In the genomic region with DNA sequence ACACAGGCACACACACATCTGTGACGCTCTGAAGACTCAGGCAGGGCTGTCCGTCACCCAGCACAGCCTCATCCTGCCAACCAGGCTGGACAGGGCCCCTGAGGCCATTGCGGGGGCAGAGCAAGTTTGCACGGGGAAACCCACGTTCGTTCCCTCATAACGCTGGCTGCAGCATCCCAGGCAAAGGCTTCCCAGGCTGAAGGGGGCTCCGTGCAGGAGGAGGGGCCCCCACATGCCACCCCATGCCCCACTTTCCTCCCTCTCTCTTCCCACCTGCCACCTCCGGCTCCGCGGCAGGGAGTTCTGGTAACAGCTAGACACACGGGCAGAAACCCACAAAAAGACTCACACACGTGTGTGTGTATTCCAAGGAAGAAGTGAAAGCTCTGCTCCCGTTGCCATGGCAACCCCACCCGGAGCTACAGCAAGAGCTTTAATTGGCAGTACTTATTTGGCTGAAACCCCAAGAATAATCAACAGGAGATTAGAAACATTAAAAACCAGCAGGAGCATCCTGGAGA, we compare ENCODE assay signal across 13 cellular contexts.
A peak's percentile ranks its signal among the peaks of the same experiment; 100 is the strongest.
DNase-seq lines count a peak whose midpoint lies in the region; ATAC-seq and TF ChIP-seq lines count a peak whose summit lies in the region.
"Had no signal": no experiment of that assay in that cellular context is flagged by ENCODE, and none has a peak within 500 bp of the region (broad histone marks: within the 10 kb centered on the region; RNA-seq: fewer than 3 reads in every experiment).

No MANE protein-coding gene starts in this region.

- no peak overlapping the region for H3K27ac ChIP-seq in neural progenitor cell
- H3K27ac ChIP-seq: prostate gland had no signal

- peaks cover 2% of the 10 kb centered on the region for H3K36me3 Mint-ChIP-seq in neural progenitor cell
- no peaks in the 10 kb centered on the region for H3K36me3 Mint-ChIP-seq in activated CD8-positive, alpha-beta T cell treated with anti-CD3 and anti-CD28 coated beads, Interleukin-2, amount 10 ng/mL, durations not matched to agents 7 days and 5 days (ENCODE audit: low read depth)
- H3K36me3 Mint-ChIP-seq: activated naive CD8-positive, alpha-beta T cell treated with anti-CD3 and anti-CD28 coated beads for 36 hours; CD4-positive, CD25-positive, alpha-beta regulatory T cell had no signal

- no peaks in the 10 kb centered on the region for H3K4me1 ChIP-seq in neural progenitor cell
- H3K4me1 ChIP-seq: prostate gland had no signal

- no peaks in the 10 kb centered on the region for H3K79me2 ChIP-seq in neural progenitor cell (ENCODE audit: low read depth)

- POLR2A ChIA-PET in activated CD8-positive, alpha-beta T cell treated with anti-CD3 and anti-CD28 coated beads, Interleukin-2, amount 10 ng/mL, durations not matched to agents 7 days and 5 days (lab: Charles Lee): interaction anchor here (0.8 kb wide), 1 partner anchor 11 kb away, joined by 3 read pairs; no protein-coding TSS in a partner anchor

- no peaks in the 10 kb centered on the region for H3F3A ChIP-seq in neural progenitor cell (ENCODE audit: low read depth)

- H2AFZ ChIP-seq in neural progenitor cell (replicated peaks): no peak overlapping the region

- TF ChIP-seq CTCF in choroid plexus epithelial cell (conservative IDR thresholded peaks at IDR 0.05; ENCODE audit: low read depth, low read length) (no peak), neural progenitor cell (IDR thresholded peaks at IDR 0.05) (no peak)

- H3K4me1 Mint-ChIP-seq in neural progenitor cell: peaks cover 36% of the 10 kb centered on the region
- peaks cover 4% of the 10 kb centered on the region for H3K4me1 Mint-ChIP-seq in activated CD8-positive, alpha-beta T cell treated with anti-CD3 and anti-CD28 coated beads, Interleukin-2, amount 10 ng/mL, durations not matched to agents 7 days and 5 days (ENCODE audit: low read depth)
- H3K4me1 Mint-ChIP-seq: activated naive CD8-positive, alpha-beta T cell treated with anti-CD3 and anti-CD28 coated beads for 36 hours; stimulated activated naive CD8-positive, alpha-beta T cell treated with anti-CD3 and anti-CD28 coated beads, Interleukin-15, amount 100 ng/mL, for 72 hours had no signal

- H3K27me3 Mint-ChIP-seq in neural progenitor cell (ENCODE audit: insufficient read depth, low read depth): peaks cover 16% of the 10 kb centered on the region
- H3K27me3 Mint-ChIP-seq in activated CD8-positive, alpha-beta T cell treated with anti-CD3 and anti-CD28 coated beads, Interleukin-2, amount 10 ng/mL, durations not matched to agents 7 days and 5 days (ENCODE audit: low read depth): peaks cover 3% of the 10 kb centered on the region

- H3K4me3 ChIP-seq in choroid plexus epithelial cell (ENCODE audit: low read depth, low read length) (no peak overlapping the region), neural progenitor cell (no peak overlapping the region)
- H3K4me3 ChIP-seq: prostate gland had no signal

- DNase-seq in COR-L47 (lab: John Stamatoyannopoulos, UW) (peak; percentile 89), NCI-H1694 (lab: John Stamatoyannopoulos, UW) (peak; percentile 20), choroid plexus epithelial cell (ENCODE audit: low read depth) (peak; percentile 6), neural progenitor cell (ENCODE audit: low spot score) (peak; percentile 72), LoVo (ENCODE audit: low spot score) (no peak), EL (no peak)
- DNase-seq in activated CD8-positive, alpha-beta T cell treated with anti-CD3 and anti-CD28 coated beads, Interleukin-2, amount 10 ng/mL, durations not matched to agents 7 days and 5 days: no peak

- H3K4me2 ChIP-seq in neural progenitor cell: no peak overlapping the region

- peak overlapping the region; percentile 18 for H3K4me3 Mint-ChIP-seq in neural progenitor cell
- H3K4me3 Mint-ChIP-seq in activated CD8-positive, alpha-beta T cell treated with anti-CD3 and anti-CD28 coated beads, Interleukin-2, amount 10 ng/mL, durations not matched to agents 7 days and 5 days: no peak overlapping the region
- H3K4me3 Mint-ChIP-seq: activated naive CD8-positive, alpha-beta T cell treated with anti-CD3 and anti-CD28 coated beads for 36 hours; dendritic cell treated with granulocyte-macrophage colony-stimulating factor and Interleukin-4, amounts not matched to agents 40 ng/mL and 50 ng/mL, for 4 days; stimulated activated naive CD8-positive, alpha-beta T cell treated with anti-CD3 and anti-CD28 coated beads, Interleukin-15, amount 100 ng/mL, for 72 hours had no signal

- no peaks in the 10 kb centered on the region for H4K20me1 ChIP-seq in neural progenitor cell (ENCODE audit: low read depth)

- no peaks in the 10 kb centered on the region for H3K36me3 ChIP-seq in neural progenitor cell
- H3K36me3 ChIP-seq: prostate gland had no signal

- no peak for ATAC-seq in activated CD8-positive, alpha-beta T cell treated with anti-CD3 and anti-CD28 coated beads, Interleukin-2, amount 10 ng/mL, durations not matched to agents 7 days and 5 days
- no peak for ATAC-seq in GM21786 (IDR thresholded peaks at IDR 0.05; ENCODE audit: unreplicated experiment)

- no peaks in the 10 kb centered on the region for H3K9me3 ChIP-seq in neural progenitor cell (ENCODE audit: low read depth)
- H3K9me3 ChIP-seq: prostate gland had no signal

- H3K9ac ChIP-seq in neural progenitor cell: no peak overlapping the region

- peaks cover 4% of the 10 kb centered on the region for H3K9me3 Mint-ChIP-seq in neural progenitor cell
- H3K9me3 Mint-ChIP-seq in activated CD8-positive, alpha-beta T cell treated with anti-CD3 and anti-CD28 coated beads, Interleukin-2, amount 10 ng/mL, durations not matched to agents 7 days and 5 days (ENCODE audit: insufficient read depth): no peaks in the 10 kb centered on the region
- H3K9me3 Mint-ChIP-seq: activated naive CD8-positive, alpha-beta T cell treated with anti-CD3 and anti-CD28 coated beads for 36 hours; CD4-positive, CD25-positive, alpha-beta regulatory T cell; dendritic cell treated with granulocyte-macrophage colony-stimulating factor and Interleukin-4, amounts not matched to agents 40 ng/mL and 50 ng/mL, for 4 days; stimulated activated naive CD8-positive, alpha-beta T cell treated with anti-CD3 and anti-CD28 coated beads, Interleukin-15, amount 100 ng/mL, for 72 hours had no signal

- CTCF ChIA-PET in activated CD8-positive, alpha-beta T cell treated with anti-CD3 and anti-CD28 coated beads, Interleukin-2, amount 10 ng/mL, durations not matched to agents 7 days and 5 days (lab: Charles Lee): interaction anchor here (1.2 to 1.8 kb wide), 4 partner anchors 106 to 234 kb away, joined by 3 to 12 read pairs (median 8); no protein-coding TSS in a partner anchor

- H3K27me3 ChIP-seq in neural progenitor cell: no peaks in the 10 kb centered on the region

- H3K27ac Mint-ChIP-seq in neural progenitor cell: peak overlapping the region; percentile 64
- no peak overlapping the region for H3K27ac Mint-ChIP-seq in activated CD8-positive, alpha-beta T cell treated with anti-CD3 and anti-CD28 coated beads, Interleukin-2, amount 10 ng/mL, durations not matched to agents 7 days and 5 days
- H3K27ac Mint-ChIP-seq: activated naive CD8-positive, alpha-beta T cell treated with anti-CD3 and anti-CD28 coated beads for 36 hours; dendritic cell treated with granulocyte-macrophage colony-stimulating factor and Interleukin-4, amounts not matched to agents 40 ng/mL and 50 ng/mL, for 4 days had no signal

Comparison
In these comparisons a context has a peak if more than half of its experiments do, and no peak if none do; other contexts are left out.
1. DNase-seq: peak in COR-L47 (single experiment), NCI-H1694 (single experiment), choroid plexus epithelial cell (single experiment) and neural progenitor cell (single experiment); none in LoVo (single experiment), activated CD8-positive, alpha-beta T cell treated with anti-CD3 and anti-CD28 coated beads, Interleukin-2, amount 10 ng/mL, durations not matched to agents 7 days and 5 days (single experiment) and EL (single experiment).